ENCODE assay signal across 26 cellular contexts in the genomic region with DNA sequence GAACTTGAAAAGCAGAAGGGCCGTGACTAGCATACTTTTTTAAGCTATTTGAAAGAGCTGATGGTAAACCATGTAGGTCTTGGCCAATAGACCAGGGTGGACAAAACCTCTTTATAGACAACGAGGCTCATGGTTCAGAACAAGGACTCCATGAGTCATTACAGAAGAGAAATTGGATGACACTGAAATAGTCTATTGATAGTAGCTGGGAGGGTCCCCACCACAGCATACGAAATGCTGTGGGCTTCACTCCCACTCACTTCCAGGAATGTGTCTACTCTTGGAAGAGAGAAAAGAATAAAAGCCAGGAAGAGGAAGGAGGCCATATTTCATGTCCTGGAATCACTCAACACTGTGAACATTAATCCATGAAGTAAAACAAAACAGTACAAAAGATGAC.
"Had no signal": no experiment of that assay in that cellular context is flagged by ENCODE, and none has a peak within 500 bp of the region (broad histone marks: within the 10 kb centered on the region; RNA-seq: fewer than 3 reads in every experiment).

No MANE protein-coding gene starts in this region.

- H3K4me1 ChIP-seq: colonic mucosa, gastrocnemius medialis, parathyroid adenoma, right lobe of liver, stomach, vagina had no signal

- H2AFZ ChIP-seq: parathyroid adenoma had no signal

- FAIRE-seq: kidney had no signal

- H3K4me2 ChIP-seq: smooth muscle cell had no signal

- H3K4me1 Mint-ChIP-seq: endodermal cell; memory B cell; natural killer cell; neural crest cell; stimulated activated effector memory CD8-positive, alpha-beta T cell treated with anti-CD3 and anti-CD28 coated beads, Interleukin-12 subunit alpha, Interleukin-12 subunit beta, amount 100 ng/mL, for 72 hours had no signal

- H3K27ac Mint-ChIP-seq: dendritic cell treated with granulocyte-macrophage colony-stimulating factor and Interleukin-4, amounts not matched to agents 40 ng/mL and 50 ng/mL, for 4 days; endodermal cell; memory B cell; natural killer cell; progenitor cell of endocrine pancreas; stimulated activated effector memory CD8-positive, alpha-beta T cell treated with anti-CD3 and anti-CD28 coated beads, Interleukin-12 subunit alpha, Interleukin-12 subunit beta, amount 100 ng/mL, for 72 hours had no signal

- H3K79me2 ChIP-seq: parathyroid adenoma had no signal

- H3K4me3 Mint-ChIP-seq: dendritic cell treated with granulocyte-macrophage colony-stimulating factor and Interleukin-4, amounts not matched to agents 40 ng/mL and 50 ng/mL, for 4 days; endodermal cell; memory B cell; natural killer cell; neural crest cell; stimulated activated effector memory CD8-positive, alpha-beta T cell treated with anti-CD3 and anti-CD28 coated beads, Interleukin-12 subunit alpha, Interleukin-12 subunit beta, amount 100 ng/mL, for 72 hours had no signal

- H3K4me3 ChIP-seq: colonic mucosa, gastrocnemius medialis, lung, right lobe of liver, smooth muscle cell, stomach, thyroid gland, vagina had no signal

- H3K9me3 ChIP-seq: colonic mucosa, gastrocnemius medialis, neutrophil, right lobe of liver, stomach, thyroid gland, vagina had no signal

- H3K27me3 ChIP-seq: colonic mucosa, gastrocnemius medialis, neutrophil, right lobe of liver, stomach, thyroid gland, vagina had no signal

- H3K36me3 ChIP-seq: colonic mucosa, gastrocnemius medialis, neutrophil, right lobe of liver, stomach, thyroid gland, vagina had no signal

- H3K9me3 Mint-ChIP-seq: dendritic cell treated with granulocyte-macrophage colony-stimulating factor and Interleukin-4, amounts not matched to agents 40 ng/mL and 50 ng/mL, for 4 days; endodermal cell; memory B cell; natural killer cell; stimulated activated effector memory CD8-positive, alpha-beta T cell treated with anti-CD3 and anti-CD28 coated beads, Interleukin-12 subunit alpha, Interleukin-12 subunit beta, amount 100 ng/mL, for 72 hours had no signal

- DNase-seq: colonic mucosa; effector CD8-positive, alpha-beta T cell; endodermal cell; gastrocnemius medialis; head of caudate nucleus; kidney; natural killer cell; right lobe of liver; stimulated activated CD4-positive, alpha-beta T cell treated with anti-CD3 and anti-CD28 coated beads, Interleukin-12 subunit alpha, Interleukin-12 subunit beta, amount 100 ng/mL, for 4 hours; stimulated activated CD4-positive, alpha-beta T cell treated with anti-CD3 and anti-CD28 coated beads, Interleukin-2, amount 100 ng/mL, for 24 hours; stimulated activated CD4-positive, alpha-beta T cell treated with anti-CD3 and anti-CD28 coated beads, Interleukin-4, amount 100 ng/mL, for 24 hours; stimulated activated naive CD4-positive, alpha-beta T cell treated with Interleukin-2 at 50 U/mL for 16 hours; stomach; thyroid gland; trophoblast cell had no signal

- H3K9ac ChIP-seq: parathyroid adenoma had no signal

- H3K36me3 Mint-ChIP-seq: memory B cell; natural killer cell; stimulated activated effector memory CD8-positive, alpha-beta T cell treated with anti-CD3 and anti-CD28 coated beads, Interleukin-12 subunit alpha, Interleukin-12 subunit beta, amount 100 ng/mL, for 72 hours had no signal

- H3K27ac ChIP-seq: colonic mucosa, epithelial cell of prostate, gastrocnemius medialis, neutrophil, parathyroid adenoma, right lobe of liver, stomach, thyroid gland, vagina had no signal

- H3K27me3 Mint-ChIP-seq: dendritic cell treated with granulocyte-macrophage colony-stimulating factor and Interleukin-4, amounts not matched to agents 40 ng/mL and 50 ng/mL, for 4 days; memory B cell; progenitor cell of endocrine pancreas had no signal
